ENCODE assay signal across 1 cellular context in genomic region chr16:20899503-20900298, GRCh38.
A peak's percentile ranks its signal among the peaks of the same experiment; 100 is the strongest.
TF ChIP-seq lines count a peak whose summit lies in the region.

No MANE protein-coding gene starts in this region.

TF ChIP-seq in HepG2, 621 proteins besides CTCF, POLR2A, EP300 and RAD21 (continued from another document and continues in another):
- TF ChIP-seq NR2F1 (CRISPR knock-in tag; IDR thresholded peaks at IDR 0.05) (no peak), DPF2 (CRISPR knock-in tag; IDR thresholded peaks at IDR 0.05; ENCODE audit: borderline replicate concordance, low read depth) (no peak), CBX5 (CRISPR knock-in tag; IDR thresholded peaks at IDR 0.05; ENCODE audit: borderline replicate concordance) (peak; percentile 68; the same call in 1 of the 2 replicates), BRF2 (CRISPR knock-in tag; IDR thresholded peaks at IDR 0.05) (peak; percentile 85; the same call in 1 of the 2 replicates), KDM2A (CRISPR knock-in tag; IDR thresholded peaks at IDR 0.05; ENCODE audit: borderline replicate concordance, low read depth) (peak; percentile 48; the same call in 1 of the 2 replicates), ZFP1 (CRISPR knock-in tag; IDR thresholded peaks at IDR 0.05) (peak; percentile 40; the same call in 1 of the 2 replicates), NFKB2 (CRISPR knock-in tag; IDR thresholded peaks at IDR 0.05; ENCODE audit: borderline replicate concordance) (peak; percentile 72; the same call in 1 of the 2 replicates), AGO1 (IDR thresholded peaks at IDR 0.05; ENCODE audit: low read depth, low read length, poor library complexity, severe bottlenecking) (no peak), ZNF850 (CRISPR knock-in tag; conservative IDR thresholded peaks at IDR 0.05) (no peak), NCOA2 (CRISPR knock-in tag; IDR thresholded peaks at IDR 0.05) (0 out of 2 replicates have a peak, but pooled peaks have one; percentile 49), ZNF367 (CRISPR knock-in tag; IDR thresholded peaks at IDR 0.05; ENCODE audit: borderline replicate concordance) (no peak), SAP130 (CRISPR knock-in tag; IDR thresholded peaks at IDR 0.05; ENCODE audit: low read depth) (peak; percentile 66), PCBP2 (optimal IDR thresholded peaks at IDR 0.05; ENCODE audit: low read depth, low read length, poor library complexity, severe bottlenecking) (peak; percentile 17), ZNF761 (CRISPR knock-in tag; conservative IDR thresholded peaks at IDR 0.05) (no peak), TCF12 (IDR thresholded peaks at IDR 0.05) (no peak), TCF12 (CRISPR knock-in tag; IDR thresholded peaks at IDR 0.05) (no peak), ZBTB38 (CRISPR knock-in tag; IDR thresholded peaks at IDR 0.05) (no peak; the same call in 1 of the 2 replicates), GLI4 (CRISPR knock-in tag; IDR thresholded peaks at IDR 0.05; ENCODE audit: borderline replicate concordance) (0 out of 2 replicates have a peak, but pooled peaks have one; percentile 10), ZNF776 (CRISPR knock-in tag; IDR thresholded peaks at IDR 0.05) (no peak; the same call in 1 of the 2 replicates), ATF2 (CRISPR knock-in tag; IDR thresholded peaks at IDR 0.05) (peak; percentile 16; the same call in 1 of the 2 replicates), ZFAT (CRISPR knock-in tag; conservative IDR thresholded peaks at IDR 0.05) (no peak), ZNF33A (CRISPR knock-in tag; IDR thresholded peaks at IDR 0.05; ENCODE audit: borderline replicate concordance) (0 out of 2 replicates have a peak, but pooled peaks have one; percentile 61), DMTF1 (CRISPR knock-in tag; IDR thresholded peaks at IDR 0.05) (peak; percentile 82; the same call in 1 of the 2 replicates), HOXA3 (CRISPR knock-in tag; IDR thresholded peaks at IDR 0.05) (peak; percentile 28; the same call in 1 of the 2 replicates), SP4 (CRISPR knock-in tag; IDR thresholded peaks at IDR 0.05) (peak; percentile 37; the same call in 1 of the 2 replicates), ZNF207 (IDR thresholded peaks at IDR 0.05; ENCODE audit: borderline replicate concordance) (no peak), ZNF788 (CRISPR knock-in tag; IDR thresholded peaks at IDR 0.05; ENCODE audit: borderline replicate concordance) (peak; percentile 74; the same call in 1 of the 2 replicates), MAZ (IDR thresholded peaks at IDR 0.05; ENCODE audit: borderline replicate concordance, low read depth, low read length) (no peak; the same call in 1 of the 2 replicates), MAZ (CRISPR knock-in tag; IDR thresholded peaks at IDR 0.05; ENCODE audit: low read depth) (peak; percentile 64), TAF1 (CRISPR knock-in tag; IDR thresholded peaks at IDR 0.05) (peak; percentile 47; the same call in 1 of the 2 replicates), ZKSCAN1 (IDR thresholded peaks at IDR 0.05; ENCODE audit: low read length) (no peak), ZNF431 (CRISPR knock-in tag; IDR thresholded peaks at IDR 0.05; ENCODE audit: borderline replicate concordance, low read depth) (no peak), SIX4 (CRISPR knock-in tag; IDR thresholded peaks at IDR 0.05) (peak; percentile 48; the same call in 1 of the 2 replicates), SIN3A (IDR thresholded peaks at IDR 0.05; ENCODE audit: borderline replicate concordance, low read depth, low read length) (peak; percentile 78; the same call in 1 of the 2 replicates), FOXK2 (IDR thresholded peaks at IDR 0.05) (no peak), ETV5 (CRISPR knock-in tag; IDR thresholded peaks at IDR 0.05; ENCODE audit: borderline replicate concordance) (peak; percentile 56; the same call in 1 of the 2 replicates), SOX6 (IDR thresholded peaks at IDR 0.05) (no peak), SOX6 (CRISPR knock-in tag; IDR thresholded peaks at IDR 0.05) (peak; percentile 71), THYN1 (CRISPR knock-in tag; IDR thresholded peaks at IDR 0.05; ENCODE audit: borderline replicate concordance, low read depth) (peak; percentile 96; the same call in 1 of the 2 replicates), ZNF510 (CRISPR knock-in tag; IDR thresholded peaks at IDR 0.05; ENCODE audit: low read depth) (no peak), ZNF484 (CRISPR knock-in tag; IDR thresholded peaks at IDR 0.05; ENCODE audit: borderline replicate concordance, low read depth) (no peak), ZNF777 (CRISPR knock-in tag; IDR thresholded peaks at IDR 0.05) (no peak), ZNF782 (CRISPR knock-in tag; IDR thresholded peaks at IDR 0.05; ENCODE audit: borderline replicate concordance) (0 out of 2 replicates have a peak, but pooled peaks have one; percentile 67), ZNF101 (CRISPR knock-in tag; IDR thresholded peaks at IDR 0.05; ENCODE audit: borderline replicate concordance, low read depth) (0 out of 2 replicates have a peak, but pooled peaks have one; percentile 18), REPIN1 (CRISPR knock-in tag; IDR thresholded peaks at IDR 0.05; ENCODE audit: borderline replicate concordance, low read depth) (peak; percentile 74), SIN3B (IDR thresholded peaks at IDR 0.05; ENCODE audit: low read length) (0 out of 2 replicates have a peak, but pooled peaks have one; percentile 8), ZNF710 (CRISPR knock-in tag; IDR thresholded peaks at IDR 0.05; ENCODE audit: borderline replicate concordance) (peak; percentile 66; the same call in 1 of the 2 replicates), ZNF543 (CRISPR knock-in tag; IDR thresholded peaks at IDR 0.05) (peak; percentile 46; the same call in 1 of the 2 replicates), JARID2 (CRISPR knock-in tag; IDR thresholded peaks at IDR 0.05; ENCODE audit: insufficient replicate concordance) (peak; percentile 65), NR2F2 (IDR thresholded peaks at IDR 0.05; ENCODE audit: borderline replicate concordance, low read depth) (0 out of 2 replicates have a peak, but pooled peaks have one; percentile 27), HES4 (CRISPR knock-in tag; IDR thresholded peaks at IDR 0.05; ENCODE audit: borderline replicate concordance) (peak; percentile 33; the same call in 1 of the 2 replicates), TRIM24 (CRISPR knock-in tag; IDR thresholded peaks at IDR 0.05) (no peak), RXRA (CRISPR knock-in tag; IDR thresholded peaks at IDR 0.05) (peak; percentile 68; the same call in 1 of the 2 replicates)
- TF ChIP-seq, protein P1, sequence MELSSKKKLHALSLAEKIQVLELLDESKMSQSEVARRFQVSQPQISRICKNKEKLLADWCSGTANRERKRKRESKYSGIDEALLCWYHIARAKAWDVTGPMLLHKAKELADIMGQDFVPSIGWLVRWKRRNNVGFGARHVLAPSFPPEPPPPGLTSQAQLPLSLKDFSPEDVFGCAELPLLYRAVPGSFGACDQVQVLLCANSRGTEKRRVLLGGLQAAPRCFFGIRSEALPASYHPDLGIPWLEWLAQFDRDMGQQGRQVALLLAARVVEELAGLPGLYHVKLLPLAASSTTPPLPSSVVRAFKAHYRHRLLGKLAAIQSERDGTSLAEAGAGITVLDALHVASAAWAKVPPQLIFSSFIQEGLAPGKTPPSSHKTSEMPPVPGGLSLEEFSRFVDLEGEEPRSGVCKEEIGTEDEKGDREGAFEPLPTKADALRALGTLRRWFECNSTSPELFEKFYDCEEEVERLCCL (CRISPR knock-in tag; IDR thresholded peaks at IDR 0.05; ENCODE audit: borderline replicate concordance) = 0 out of 2 replicates have a peak, but pooled peaks have one; percentile 73
- TF ChIP-seq, protein P2, sequence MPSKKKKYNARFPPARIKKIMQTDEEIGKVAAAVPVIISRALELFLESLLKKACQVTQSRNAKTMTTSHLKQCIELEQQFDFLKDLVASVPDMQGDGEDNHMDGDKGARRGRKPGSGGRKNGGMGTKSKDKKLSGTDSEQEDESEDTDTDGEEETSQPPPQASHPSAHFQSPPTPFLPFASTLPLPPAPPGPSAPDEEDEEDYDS (CRISPR knock-in tag; IDR thresholded peaks at IDR 0.05) = peak; percentile 78
- TF ChIP-seq, protein P3, sequence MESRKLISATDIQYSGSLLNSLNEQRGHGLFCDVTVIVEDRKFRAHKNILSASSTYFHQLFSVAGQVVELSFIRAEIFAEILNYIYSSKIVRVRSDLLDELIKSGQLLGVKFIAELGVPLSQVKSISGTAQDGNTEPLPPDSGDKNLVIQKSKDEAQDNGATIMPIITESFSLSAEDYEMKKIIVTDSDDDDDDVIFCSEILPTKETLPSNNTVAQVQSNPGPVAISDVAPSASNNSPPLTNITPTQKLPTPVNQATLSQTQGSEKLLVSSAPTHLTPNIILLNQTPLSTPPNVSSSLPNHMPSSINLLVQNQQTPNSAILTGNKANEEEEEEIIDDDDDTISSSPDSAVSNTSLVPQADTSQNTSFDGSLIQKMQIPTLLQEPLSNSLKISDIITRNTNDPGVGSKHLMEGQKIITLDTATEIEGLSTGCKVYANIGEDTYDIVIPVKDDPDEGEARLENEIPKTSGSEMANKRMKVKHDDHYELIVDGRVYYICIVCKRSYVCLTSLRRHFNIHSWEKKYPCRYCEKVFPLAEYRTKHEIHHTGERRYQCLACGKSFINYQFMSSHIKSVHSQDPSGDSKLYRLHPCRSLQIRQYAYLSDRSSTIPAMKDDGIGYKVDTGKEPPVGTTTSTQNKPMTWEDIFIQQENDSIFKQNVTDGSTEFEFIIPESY (CRISPR knock-in tag; IDR thresholded peaks at IDR 0.05) = no peak
- TF ChIP-seq, protein P4, sequence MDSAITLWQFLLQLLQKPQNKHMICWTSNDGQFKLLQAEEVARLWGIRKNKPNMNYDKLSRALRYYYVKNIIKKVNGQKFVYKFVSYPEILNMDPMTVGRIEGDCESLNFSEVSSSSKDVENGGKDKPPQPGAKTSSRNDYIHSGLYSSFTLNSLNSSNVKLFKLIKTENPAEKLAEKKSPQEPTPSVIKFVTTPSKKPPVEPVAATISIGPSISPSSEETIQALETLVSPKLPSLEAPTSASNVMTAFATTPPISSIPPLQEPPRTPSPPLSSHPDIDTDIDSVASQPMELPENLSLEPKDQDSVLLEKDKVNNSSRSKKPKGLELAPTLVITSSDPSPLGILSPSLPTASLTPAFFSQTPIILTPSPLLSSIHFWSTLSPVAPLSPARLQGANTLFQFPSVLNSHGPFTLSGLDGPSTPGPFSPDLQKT (CRISPR knock-in tag; IDR thresholded peaks at IDR 0.05; ENCODE audit: borderline replicate concordance) = no peak
- TF ChIP-seq, protein P5, sequence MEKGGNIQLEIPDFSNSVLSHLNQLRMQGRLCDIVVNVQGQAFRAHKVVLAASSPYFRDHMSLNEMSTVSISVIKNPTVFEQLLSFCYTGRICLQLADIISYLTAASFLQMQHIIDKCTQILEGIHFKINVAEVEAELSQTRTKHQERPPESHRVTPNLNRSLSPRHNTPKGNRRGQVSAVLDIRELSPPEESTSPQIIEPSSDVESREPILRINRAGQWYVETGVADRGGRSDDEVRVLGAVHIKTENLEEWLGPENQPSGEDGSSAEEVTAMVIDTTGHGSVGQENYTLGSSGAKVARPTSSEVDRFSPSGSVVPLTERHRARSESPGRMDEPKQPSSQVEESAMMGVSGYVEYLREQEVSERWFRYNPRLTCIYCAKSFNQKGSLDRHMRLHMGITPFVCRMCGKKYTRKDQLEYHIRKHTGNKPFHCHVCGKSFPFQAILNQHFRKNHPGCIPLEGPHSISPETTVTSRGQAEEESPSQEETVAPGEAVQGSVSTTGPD (CRISPR knock-in tag; IDR thresholded peaks at IDR 0.05) = no peak
- TF ChIP-seq, protein P6, sequence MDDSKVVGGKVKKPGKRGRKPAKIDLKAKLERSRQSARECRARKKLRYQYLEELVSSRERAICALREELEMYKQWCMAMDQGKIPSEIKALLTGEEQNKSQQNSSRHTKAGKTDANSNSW (CRISPR knock-in tag; IDR thresholded peaks at IDR 0.05; ENCODE audit: borderline replicate concordance) = no peak; the same call in 1 of the 2 replicates
